Comparison of ENCODE assay signal across 29 cellular contexts in genomic region chr10:51834548-51834947, GRCh38.
"Had no signal": no experiment of that assay in that cellular context is flagged by ENCODE, and none has a peak within 500 bp of the region (broad histone marks: within the 10 kb centered on the region; RNA-seq: fewer than 3 reads in every experiment).

No MANE protein-coding gene starts in this region.

- H3K4me3 ChIP-seq: ascending aorta, breast epithelium, cardiac muscle cell, coronary artery, dorsolateral prefrontal cortex had no signal

- H3K9me3 ChIP-seq: breast epithelium had no signal

- H3K27me3 Mint-ChIP-seq: activated CD4-positive, alpha-beta memory T cell treated with anti-CD3 and anti-CD28 coated beads, Interleukin-2, amount 10 ng/mL, durations not matched to agents 7 days and 5 days; activated CD4-positive, alpha-beta T cell treated with anti-CD3 and anti-CD28 coated beads, Interleukin-2, amount 10 ng/mL, durations not matched to agents 7 days and 5 days; activated naive CD4-positive, alpha-beta T cell treated with anti-CD3 and anti-CD28 coated beads, Interleukin-2, amount 10 ng/mL, durations not matched to agents 7 days and 5 days; activated T-cell treated with anti-CD3 and anti-CD28 coated beads, Interleukin-2, amount 50 U/mL, for 24 hours; brain; dendritic cell treated with granulocyte-macrophage colony-stimulating factor and Interleukin-4, amounts not matched to agents 40 ng/mL and 50 ng/mL, for 4 days had no signal

- H3K4me1 Mint-ChIP-seq: activated naive CD4-positive, alpha-beta T cell treated with anti-CD3 and anti-CD28 coated beads, Interleukin-2, amount 10 ng/mL, durations not matched to agents 7 days and 5 days; activated naive CD8-positive, alpha-beta T cell treated with anti-CD3 and anti-CD28 coated beads, Interleukin-2, amount 10 ng/mL, durations not matched to agents 7 days and 5 days had no signal

- H3K9me3 Mint-ChIP-seq: activated CD4-positive, alpha-beta memory T cell treated with anti-CD3 and anti-CD28 coated beads, Interleukin-2, amount 10 ng/mL, durations not matched to agents 7 days and 5 days; activated naive CD4-positive, alpha-beta T cell treated with anti-CD3 and anti-CD28 coated beads, Interleukin-2, amount 10 ng/mL, durations not matched to agents 7 days and 5 days; activated naive CD8-positive, alpha-beta T cell treated with anti-CD3 and anti-CD28 coated beads, Interleukin-2, amount 10 ng/mL, durations not matched to agents 7 days and 5 days had no signal

- ATAC-seq: activated naive CD4-positive, alpha-beta T cell treated with anti-CD3 and anti-CD28 coated beads, Interleukin-2, amount 50 U/mL, for 72 hours; activated T-cell treated with anti-CD3 and anti-CD28 coated beads, Interleukin-2, amount 50 U/mL, for 72 hours; esophagus mucosa had no signal

- H3K27ac ChIP-seq: breast epithelium, cardiac muscle cell, coronary artery, dorsolateral prefrontal cortex had no signal

- H3K27me3 ChIP-seq: ascending aorta, breast epithelium, cardiac muscle cell, dorsolateral prefrontal cortex had no signal

- H3K27ac Mint-ChIP-seq: activated CD4-positive, alpha-beta memory T cell treated with anti-CD3 and anti-CD28 coated beads, Interleukin-2, amount 10 ng/mL, durations not matched to agents 7 days and 5 days; activated CD4-positive, alpha-beta T cell treated with anti-CD3 and anti-CD28 coated beads, Interleukin-2, amount 10 ng/mL, durations not matched to agents 7 days and 5 days; activated naive CD4-positive, alpha-beta T cell treated with anti-CD3 and anti-CD28 coated beads, Interleukin-2, amount 10 ng/mL, durations not matched to agents 7 days and 5 days; activated naive CD4-positive, alpha-beta T cell treated with anti-CD3 and anti-CD28 coated beads, Interleukin-2, amount 50 U/mL, for 72 hours; activated naive CD8-positive, alpha-beta T cell treated with anti-CD3 and anti-CD28 coated beads, Interleukin-2, amount 10 ng/mL, durations not matched to agents 7 days and 5 days; activated T-cell treated with anti-CD3 and anti-CD28 coated beads, Interleukin-2, amount 50 U/mL, for 24 hours; activated T-cell treated with anti-CD3 and anti-CD28 coated beads, Interleukin-2, amount 50 U/mL, for 72 hours; brain; dendritic cell treated with granulocyte-macrophage colony-stimulating factor and Interleukin-4, amounts not matched to agents 40 ng/mL and 50 ng/mL, for 4 days; endodermal cell had no signal

- H3K36me3 ChIP-seq: ascending aorta, breast epithelium, cardiac muscle cell had no signal

- H3K36me3 Mint-ChIP-seq: activated naive CD4-positive, alpha-beta T cell treated with anti-CD3 and anti-CD28 coated beads, Interleukin-2, amount 10 ng/mL, durations not matched to agents 7 days and 5 days; activated naive CD4-positive, alpha-beta T cell treated with anti-CD3 and anti-CD28 coated beads, Interleukin-2, amount 50 U/mL, for 72 hours; activated naive CD8-positive, alpha-beta T cell treated with anti-CD3 and anti-CD28 coated beads, Interleukin-2, amount 10 ng/mL, durations not matched to agents 7 days and 5 days had no signal

- H3K4me1 ChIP-seq: breast epithelium had no signal

- H3K4me3 Mint-ChIP-seq: activated CD4-positive, alpha-beta memory T cell treated with anti-CD3 and anti-CD28 coated beads, Interleukin-2, amount 10 ng/mL, durations not matched to agents 7 days and 5 days; activated CD4-positive, alpha-beta T cell treated with anti-CD3 and anti-CD28 coated beads, Interleukin-2, amount 10 ng/mL, durations not matched to agents 7 days and 5 days; activated naive CD4-positive, alpha-beta T cell treated with anti-CD3 and anti-CD28 coated beads, Interleukin-2, amount 10 ng/mL, durations not matched to agents 7 days and 5 days; activated naive CD8-positive, alpha-beta T cell treated with anti-CD3 and anti-CD28 coated beads, Interleukin-2, amount 10 ng/mL, durations not matched to agents 7 days and 5 days; activated T-cell treated with anti-CD3 and anti-CD28 coated beads, Interleukin-2, amount 50 U/mL, for 24 hours; activated T-cell treated with anti-CD3 and anti-CD28 coated beads, Interleukin-2, amount 50 U/mL, for 72 hours; brain; dendritic cell treated with granulocyte-macrophage colony-stimulating factor and Interleukin-4, amounts not matched to agents 40 ng/mL and 50 ng/mL, for 4 days; endodermal cell had no signal

- DNase-seq: activated CD4-positive, alpha-beta memory T cell treated with anti-CD3 and anti-CD28 coated beads, Interleukin-2, amount 10 ng/mL, durations not matched to agents 7 days and 5 days; activated CD4-positive, alpha-beta T cell treated with anti-CD3 and anti-CD28 coated beads for 1 hour; activated CD4-positive, alpha-beta T cell treated with anti-CD3 and anti-CD28 coated beads for 4 hours; activated CD4-positive, alpha-beta T cell treated with anti-CD3 and anti-CD28 coated beads, Interleukin-2, amount 10 ng/mL, durations not matched to agents 7 days and 5 days; activated CD4-positive, alpha-beta T cell treated with anti-CD3 and anti-CD28 coated beads, Interleukin-2, amount 50 U/mL, for 4 hours; activated CD8-positive, alpha-beta memory T cell treated with anti-CD3 and anti-CD28 coated beads, Interleukin-2, amount 50 U/mL, for 48 hours; activated gamma-delta T cell; activated naive CD4-positive, alpha-beta T cell; activated naive CD4-positive, alpha-beta T cell treated with anti-CD3 and anti-CD28 coated beads, Interleukin-2, amount 10 ng/mL, durations not matched to agents 7 days and 5 days; activated naive CD8-positive, alpha-beta T cell treated with anti-CD3 and anti-CD28 coated beads, Interleukin-2, amount 10 ng/mL, durations not matched to agents 7 days and 5 days; activated T-cell treated with anti-CD3 and anti-CD28 coated beads for 4 hours; activated T-cell treated with anti-CD3 and anti-CD28 coated beads, Interleukin-2, amount 50 U/mL, for 24 hours; activated T-cell treated with anti-CD3 and anti-CD28 coated beads, Interleukin-2, amount 50 U/mL, for 72 hours; central memory CD4-positive, alpha-beta T cell; cerebellar nuclear complex; dorsolateral prefrontal cortex; effector memory CD4-positive, alpha-beta T cell; endodermal cell; foreskin fibroblast; head of caudate nucleus; T-helper 2 cell had no signal
